7 cellular contexts compared by ENCODE assay signal in the genomic region with DNA sequence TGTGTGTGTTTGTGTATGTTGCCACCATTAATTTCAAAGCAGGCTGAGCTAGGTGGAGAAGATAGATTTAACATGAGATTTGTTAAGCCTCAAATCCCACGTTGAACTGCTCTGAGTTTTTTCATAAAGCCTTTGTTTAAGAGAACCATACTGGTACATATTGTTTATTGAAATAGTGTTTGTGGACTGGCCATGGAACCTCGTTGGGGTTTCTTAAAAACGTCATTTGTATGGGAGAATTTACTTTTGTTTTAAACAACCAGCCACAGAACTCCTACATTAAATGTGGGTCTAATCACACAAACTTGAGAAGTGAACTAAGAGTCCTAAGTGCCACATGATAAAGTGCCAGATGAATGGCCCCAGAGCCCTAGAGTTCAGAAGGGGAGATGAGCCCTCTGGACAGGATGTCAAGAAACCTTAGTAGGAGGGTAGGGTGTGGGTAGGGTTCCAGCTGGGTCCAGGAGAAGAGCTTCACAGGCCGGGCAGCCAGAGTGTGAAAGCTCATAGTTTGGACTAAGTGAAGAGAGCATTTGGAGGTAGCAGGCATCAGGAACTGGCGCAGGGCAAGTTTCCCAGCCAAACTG.
DNase-seq lines count a peak whose midpoint lies in the region; ATAC-seq and TF ChIP-seq lines count a peak whose summit lies in the region.

No MANE protein-coding gene starts in this region.

- TF ChIP-seq POLR2A in adrenal gland (IDR thresholded peaks at IDR 0.05) (no peak), right lobe of liver (IDR thresholded peaks at IDR 0.05) (no peak)

- H3K27me3 ChIP-seq in adrenal gland = no peaks in the 10 kb centered on the region
- no peaks in the 10 kb centered on the region for H3K27me3 ChIP-seq in right lobe of liver
- H3K27me3 ChIP-seq in stomach smooth muscle (ENCODE audit: control insufficient read depth in 1 of 2, insufficient read depth in 2 of 2, low read length in 2 of 2) = no peaks in the 10 kb centered on the region
- no peaks in the 10 kb centered on the region for H3K27me3 ChIP-seq in Karpas-422 (ENCODE audit: low read length)

- peaks cover 58 to 84% (median 61%) of the 10 kb centered on the region in 3 donors for H3K4me1 Mint-ChIP-seq in IgD-negative memory B cell
- peaks cover 68% of the 10 kb centered on the region for H3K4me1 Mint-ChIP-seq in nephron progenitor cell

- H3K27me3 Mint-ChIP-seq in IgD-negative memory B cell (no peaks in the 10 kb centered on the region), nephron progenitor cell (ENCODE audit: low read depth, poor library complexity) (peaks cover 3% of the 10 kb centered on the region)

- WGBS in adrenal gland, 4 donors = 56 to 70% (median 61%) methylated on average over 5 of the region's 5 CpGs
- 20% methylated on average over 5 of the region's 5 CpGs for WGBS in right lobe of liver (ENCODE audit: insufficient coverage, low coverage, low lambda C conversion rate, missing lambda C conversion rate)

- H3K36me3 ChIP-seq in adrenal gland (replicated peaks in 1 of 2) = peaks cover 0 to 9% of the 10 kb centered on the region in 2 donors
- no peaks in the 10 kb centered on the region for H3K36me3 ChIP-seq in right lobe of liver
- H3K36me3 ChIP-seq in stomach smooth muscle (ENCODE audit: control insufficient read depth in 2 of 2, insufficient read depth in 2 of 2, low read length in 2 of 2) = peaks cover 0 to 8% of the 10 kb centered on the region in 2 donors
- no peaks in the 10 kb centered on the region for H3K36me3 ChIP-seq in Karpas-422 (ENCODE audit: insufficient read depth, low read length)

- no peaks in the 10 kb centered on the region for H3K9me3 Mint-ChIP-seq in IgD-negative memory B cell
- no peaks in the 10 kb centered on the region for H3K9me3 Mint-ChIP-seq in nephron progenitor cell

- H3K36me3 Mint-ChIP-seq in IgD-negative memory B cell (peaks cover 4% of the 10 kb centered on the region), nephron progenitor cell (ENCODE audit: low read depth) (peaks cover 32% of the 10 kb centered on the region)

- H4K20me1 ChIP-seq in Karpas-422 (ENCODE audit: insufficient read depth, low read depth, low read length) = no peaks in the 10 kb centered on the region

- no peaks in the 10 kb centered on the region for H3K79me2 ChIP-seq in Karpas-422 (ENCODE audit: low read length)

- intact Hi-C loops in adrenal gland (cut with DNase I) = no loop called here
- intact Hi-C loops in right lobe of liver (cut with DNase I) = no loop called here

- DNase-seq in adrenal gland (peak in 1 of 7 donors; percentile 22), right lobe of liver (no peak), nephron progenitor cell (no peak), Karpas-422 (no peak)

- no peak overlapping the region for H3K4me2 ChIP-seq in Karpas-422 (ENCODE audit: low read depth, low read length, poor library complexity, severe bottlenecking)

- no peak overlapping the region for H3K4me3 ChIP-seq in adrenal gland
- H3K4me3 ChIP-seq in right lobe of liver = no peak overlapping the region
- H3K4me3 ChIP-seq in stomach smooth muscle (ENCODE audit: low read length in 2 of 2) = peak overlapping the region in 1 of 2 donors; percentile 40
- no peak overlapping the region for H3K4me3 ChIP-seq in Karpas-422 (ENCODE audit: low read length)

- TF ChIP-seq CTCF in adrenal gland (IDR thresholded peaks at IDR 0.05) (no peak), right lobe of liver (IDR thresholded peaks at IDR 0.05) (no peak), nephron progenitor cell (IDR thresholded peaks at IDR 0.05) (no peak)

- H3K4me1 ChIP-seq in adrenal gland (replicated peaks in 1 of 2) (peaks cover 56 to 100% of the 10 kb centered on the region in 2 donors), right lobe of liver (peaks cover 0 to 84% (median 38%) of the 10 kb centered on the region in 4 donors), stomach smooth muscle (ENCODE audit: control insufficient read depth, insufficient read depth, low read length) (peaks cover 64% of the 10 kb centered on the region), Karpas-422 (ENCODE audit: low read length) (peaks cover 3% of the 10 kb centered on the region; the same call in 1 of the 2 replicates)

- no peaks in the 10 kb centered on the region for H3K9me3 ChIP-seq in adrenal gland (replicated peaks in 1 of 3)
- no peaks in the 10 kb centered on the region for H3K9me3 ChIP-seq in right lobe of liver
- no peaks in the 10 kb centered on the region for H3K9me3 ChIP-seq in stomach smooth muscle (ENCODE audit: control insufficient read depth in 2 of 2, low read length in 2 of 2)
- no peaks in the 10 kb centered on the region for H3K9me3 ChIP-seq in Karpas-422 (ENCODE audit: low read length)

- peak overlapping the region; percentile 73 to 81 (median 78) for H3K27ac Mint-ChIP-seq in IgD-negative memory B cell
- H3K27ac Mint-ChIP-seq in nephron progenitor cell = no peak overlapping the region

- H3K27ac ChIP-seq in adrenal gland (peak overlapping the region; percentile 26 to 82 (median 65)), right lobe of liver (peak overlapping the region; percentile 68 to 72 (median 71)), stomach smooth muscle (ENCODE audit: low read length) (peak overlapping the region; percentile 53), Karpas-422 (ENCODE audit: low read length) (no peak overlapping the region)

- H3K9me2 ChIP-seq in Karpas-422 (replicated peaks; ENCODE audit: insufficient read depth, low read length) = no peaks in the 10 kb centered on the region

- peak overlapping the region in 2 of 4 donors; percentile 4 to 63 for H3K4me3 Mint-ChIP-seq in IgD-negative memory B cell
- no peak overlapping the region for H3K4me3 Mint-ChIP-seq in nephron progenitor cell

- H3K9ac ChIP-seq in stomach smooth muscle (ENCODE audit: low read length in 2 of 2) (no peak overlapping the region), Karpas-422 (ENCODE audit: low read length) (no peak overlapping the region)

- H2AFZ ChIP-seq in Karpas-422 (ENCODE audit: low read length) = no peak overlapping the region

- peak in 3 of 4 donors; percentile 1 to 17 (median 5) for ATAC-seq in right lobe of liver
- no peak for ATAC-seq in HG02970 (IDR thresholded peaks at IDR 0.05; ENCODE audit: low FRiP score, unreplicated experiment)
